ENCODE assay signal across 10 cellular contexts in the genomic region with DNA sequence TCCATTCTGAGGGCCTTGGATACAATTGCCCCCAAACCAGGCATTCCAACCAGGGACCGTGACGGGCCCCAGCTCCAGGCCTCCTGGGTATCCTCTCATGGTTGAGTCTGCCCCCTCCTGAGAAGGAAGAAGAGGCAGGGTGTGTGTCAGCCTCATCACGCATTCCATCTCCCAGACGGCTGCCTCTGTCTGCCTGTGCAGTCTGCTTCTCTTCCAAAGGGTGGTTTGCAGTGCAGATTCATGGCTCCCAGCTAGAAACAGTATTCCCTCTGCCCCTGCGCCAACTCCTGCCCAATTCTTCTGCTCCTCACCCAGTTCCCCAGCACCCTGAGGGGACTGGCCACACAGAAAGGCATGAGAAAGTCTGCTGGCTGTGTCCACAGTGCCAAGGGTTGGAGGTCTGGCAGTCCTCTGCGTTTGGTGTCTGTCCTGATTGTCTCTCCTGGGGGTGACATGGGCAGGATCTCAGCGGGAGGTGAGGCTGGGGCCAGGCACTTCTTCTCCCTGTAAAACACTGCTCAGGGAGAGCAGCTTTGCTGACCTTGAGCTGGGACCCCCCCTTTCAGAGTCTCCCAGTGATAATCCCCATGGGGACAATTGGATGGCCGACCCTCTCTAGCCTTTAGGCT.
DNase-seq lines count a peak whose midpoint lies in the region; ATAC-seq and TF ChIP-seq lines count a peak whose summit lies in the region.
"Had no signal": no experiment of that assay in that cellular context is flagged by ENCODE, and none has a peak within 500 bp of the region (broad histone marks: within the 10 kb centered on the region; RNA-seq: fewer than 3 reads in every experiment).

No MANE protein-coding gene starts in this region.

- CTCF ChIA-PET in HEK293 (lab: Yijun Ruan, JAX), result interaction anchor here (0.6 to 4.5 kb wide), 5 partner anchors 11 to 109 kb away, joined by 3 to 28 read pairs (median 3); no protein-coding TSS in a partner anchor

- intact Hi-C loops in adrenal gland (cut with DNase I), result loop anchor here (10.0 kb wide), 3 partner anchors 113 to 237 kb away; no protein-coding TSS in a partner anchor

- WGBS in adrenal gland, 4 donors, result 76 to 84% (median 81%) methylated on average over 5 to 8 of the region's 8 CpGs

- H3K4me3 ChIP-seq in HEK293 (ENCODE audit: low read depth, low read length), result no peak overlapping the region
- H3K4me3 ChIP-seq in adrenal gland, result no peak overlapping the region
- no peak overlapping the region for H3K4me3 ChIP-seq in effector memory CD4-positive, alpha-beta T cell (ENCODE audit: insufficient read depth, low read depth, low read length, poor library complexity, severe bottlenecking)

- no peaks in the 10 kb centered on the region for H3K9me3 Mint-ChIP-seq in stimulated activated memory B cell treated with anti-CD40 and anti-IgM and Interleukin-4, amounts not matched to agents 10 μg/mL and 1 μg/mL and 100 μg/mL, for 72 hours

- H3K4me3 Mint-ChIP-seq in stimulated activated memory B cell treated with anti-CD40 and anti-IgM and Interleukin-4, amounts not matched to agents 10 μg/mL and 1 μg/mL and 100 μg/mL, for 72 hours, result no peak overlapping the region

- H3K27me3 ChIP-seq in adrenal gland, result no peaks in the 10 kb centered on the region
- no peaks in the 10 kb centered on the region for H3K27me3 ChIP-seq in effector memory CD4-positive, alpha-beta T cell (replicated peaks; ENCODE audit: control insufficient read depth, insufficient read depth, low read length, poor library complexity, severe bottlenecking)

- H3K27ac Mint-ChIP-seq in stimulated activated memory B cell treated with anti-CD40 and anti-IgM and Interleukin-4, amounts not matched to agents 10 μg/mL and 1 μg/mL and 100 μg/mL, for 72 hours, result peak overlapping the region; percentile 34

- no peak for ATAC-seq in stimulated activated memory B cell treated with anti-CD40 and anti-IgM and Interleukin-4, amounts not matched to agents 10 μg/mL and 1 μg/mL and 100 μg/mL, for 72 hours

- H3K36me3 Mint-ChIP-seq in stimulated activated memory B cell treated with anti-CD40 and anti-IgM and Interleukin-4, amounts not matched to agents 10 μg/mL and 1 μg/mL and 100 μg/mL, for 72 hours, result no peaks in the 10 kb centered on the region

- DNase-seq in adrenal gland (peak in 4 of 7 donors; percentile 4 to 52 (median 8)), iris pigment epithelial cell (ENCODE audit: low read depth) (peak; percentile 62), SIG-M5 treated with dmso at 0.1 percent for 504 hours (lab: John Stamatoyannopoulos, UW; ENCODE audit: unreplicated experiment) (no peak), GOT3 (lab: John Stamatoyannopoulos, UW) (no peak)
- no peak for DNase-seq in effector memory CD4-positive, alpha-beta T cell
- DNase-seq: NCI-H1092, NCI-H524, SHP77 treated with DMSO at 0.1 percent for 48 hours had no signal

- H3K27me3 Mint-ChIP-seq in stimulated activated memory B cell treated with anti-CD40 and anti-IgM and Interleukin-4, amounts not matched to agents 10 μg/mL and 1 μg/mL and 100 μg/mL, for 72 hours, result no peaks in the 10 kb centered on the region

- TF ChIP-seq CTCF in HEK293 (tag by site-specific recombination; IDR thresholded peaks at IDR 0.05), result no peak
- no peak for TF ChIP-seq CTCF in adrenal gland (IDR thresholded peaks at IDR 0.05)

- H3K9me3 ChIP-seq in HEK293 (ENCODE audit: control insufficient read depth, insufficient read depth, low read depth, low read length) (no peaks in the 10 kb centered on the region), adrenal gland (replicated peaks in 1 of 3) (no peaks in the 10 kb centered on the region)
- no peaks in the 10 kb centered on the region for H3K9me3 ChIP-seq in effector memory CD4-positive, alpha-beta T cell (ENCODE audit: control insufficient read depth, low read length)

- peaks cover 54% of the 10 kb centered on the region for H3K4me1 Mint-ChIP-seq in stimulated activated memory B cell treated with anti-CD40 and anti-IgM and Interleukin-4, amounts not matched to agents 10 μg/mL and 1 μg/mL and 100 μg/mL, for 72 hours

- no peaks in the 10 kb centered on the region for H3K4me1 ChIP-seq in HEK293 (ENCODE audit: control insufficient read depth, insufficient read depth, low read length)
- H3K4me1 ChIP-seq in adrenal gland (replicated peaks in 1 of 2), result peaks cover 0 to 37% of the 10 kb centered on the region in 2 donors
- no peaks in the 10 kb centered on the region for H3K4me1 ChIP-seq in effector memory CD4-positive, alpha-beta T cell (ENCODE audit: control insufficient read depth, insufficient read depth, low read length, poor library complexity, severe bottlenecking)

- H3K27ac ChIP-seq in HEK293 (ENCODE audit: extremely low read depth, low read depth, low read length), result no peak overlapping the region
- H3K27ac ChIP-seq in adrenal gland, result no peak overlapping the region
- H3K27ac ChIP-seq in effector memory CD4-positive, alpha-beta T cell (ENCODE audit: insufficient read depth, low read length, poor library complexity, severe bottlenecking), result no peak overlapping the region

- H3K36me3 ChIP-seq in HEK293 (ENCODE audit: control insufficient read depth in 2 of 2, insufficient read depth in 1 of 2, low read length in 2 of 2) (peaks cover 0 to 7% of the 10 kb centered on the region in 2 experiments; a peak in 1 of 3 replicates), adrenal gland (replicated peaks in 1 of 2) (no peaks in the 10 kb centered on the region)
- no peaks in the 10 kb centered on the region for H3K36me3 ChIP-seq in effector memory CD4-positive, alpha-beta T cell (ENCODE audit: control insufficient read depth, insufficient read depth, low read length)

- no peak for TF ChIP-seq POLR2A in adrenal gland (IDR thresholded peaks at IDR 0.05)

- POLR2A ChIA-PET in HEK293 (lab: Yijun Ruan, JAX), result no interaction called here

TF ChIP-seq in HEK293, 187 proteins besides CTCF, POLR2A, EP300 and RAD21:
- TF ChIP-seq ZNF558 (tag by site-specific recombination; IDR thresholded peaks at IDR 0.05), result no peak
- no peak for TF ChIP-seq ZNF571 (tag by site-specific recombination; IDR thresholded peaks at IDR 0.05)
- TF ChIP-seq ZNF791 (tag by site-specific recombination; IDR thresholded peaks at IDR 0.05), result no peak
- peak; percentile 83 for TF ChIP-seq GLIS1 (tag by site-specific recombination; IDR thresholded peaks at IDR 0.05)
- TF ChIP-seq, protein P1, sequence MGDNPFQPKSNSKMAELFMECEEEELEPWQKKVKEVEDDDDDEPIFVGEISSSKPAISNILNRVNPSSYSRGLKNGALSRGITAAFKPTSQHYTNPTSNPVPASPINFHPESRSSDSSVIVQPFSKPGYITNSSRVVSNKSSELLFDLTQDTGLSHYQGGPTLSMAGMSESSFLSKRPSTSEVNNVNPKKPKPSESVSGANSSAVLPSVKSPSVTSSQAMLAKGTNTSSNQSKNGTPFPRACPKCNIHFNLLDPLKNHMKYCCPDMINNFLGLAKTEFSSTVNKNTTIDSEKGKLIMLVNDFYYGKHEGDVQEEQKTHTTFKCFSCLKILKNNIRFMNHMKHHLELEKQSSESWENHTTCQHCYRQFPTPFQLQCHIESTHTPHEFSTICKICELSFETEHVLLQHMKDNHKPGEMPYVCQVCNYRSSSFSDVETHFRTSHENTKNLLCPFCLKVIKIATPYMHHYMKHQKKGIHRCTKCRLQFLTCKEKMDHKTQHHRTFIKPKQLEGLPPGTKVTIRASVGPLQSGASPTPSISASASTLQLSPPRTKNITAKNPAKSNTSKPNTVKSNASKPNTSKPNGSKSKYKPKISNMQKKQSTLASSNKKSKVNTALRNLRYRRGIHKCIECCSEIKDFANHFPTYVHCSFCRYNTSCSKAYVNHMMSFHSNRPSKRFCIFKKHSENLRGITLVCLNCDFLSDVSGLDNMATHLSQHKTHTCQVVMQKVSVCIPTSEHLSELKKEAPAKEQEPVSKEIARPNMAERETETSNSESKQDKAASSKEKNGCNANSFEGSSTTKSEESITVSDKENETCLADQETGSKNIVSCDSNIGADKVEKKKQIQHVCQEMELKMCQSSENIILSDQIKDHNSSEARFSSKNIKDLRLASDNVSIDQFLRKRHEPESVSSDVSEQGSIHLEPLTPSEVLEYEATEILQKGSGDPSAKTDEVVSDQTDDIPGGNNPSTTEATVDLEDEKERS (tag by site-specific recombination; IDR thresholded peaks at IDR 0.05), result no peak
- TF ChIP-seq, protein P2, sequence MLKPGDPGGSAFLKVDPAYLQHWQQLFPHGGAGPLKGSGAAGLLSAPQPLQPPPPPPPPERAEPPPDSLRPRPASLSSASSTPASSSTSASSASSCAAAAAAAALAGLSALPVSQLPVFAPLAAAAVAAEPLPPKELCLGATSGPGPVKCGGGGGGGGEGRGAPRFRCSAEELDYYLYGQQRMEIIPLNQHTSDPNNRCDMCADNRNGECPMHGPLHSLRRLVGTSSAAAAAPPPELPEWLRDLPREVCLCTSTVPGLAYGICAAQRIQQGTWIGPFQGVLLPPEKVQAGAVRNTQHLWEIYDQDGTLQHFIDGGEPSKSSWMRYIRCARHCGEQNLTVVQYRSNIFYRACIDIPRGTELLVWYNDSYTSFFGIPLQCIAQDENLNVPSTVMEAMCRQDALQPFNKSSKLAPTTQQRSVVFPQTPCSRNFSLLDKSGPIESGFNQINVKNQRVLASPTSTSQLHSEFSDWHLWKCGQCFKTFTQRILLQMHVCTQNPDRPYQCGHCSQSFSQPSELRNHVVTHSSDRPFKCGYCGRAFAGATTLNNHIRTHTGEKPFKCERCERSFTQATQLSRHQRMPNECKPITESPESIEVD (tag by site-specific recombination; IDR thresholded peaks at IDR 0.05), result no peak

Comparison
In these comparisons a context has a peak if more than half of its experiments do, and no peak if none do; other contexts are left out.
1. DNase-seq: peak in adrenal gland (4 of 7) and iris pigment epithelial cell (single experiment); none in SIG-M5 treated with dmso at 0.1 percent for 504 hours (single experiment), GOT3 (single experiment) and effector memory CD4-positive, alpha-beta T cell (0 of 3).